11 cellular contexts compared by ENCODE assay signal in genomic region chr13:98411617-98412310, GRCh38.
DNase-seq lines count a peak whose midpoint lies in the region; ATAC-seq, FAIRE-seq and TF ChIP-seq lines count a peak whose summit lies in the region.
"Had no signal": no experiment of that assay in that cellular context is flagged by ENCODE, and none has a peak within 500 bp of the region (broad histone marks: within the 10 kb centered on the region; RNA-seq: fewer than 3 reads in every experiment).

No MANE protein-coding gene starts in this region.

- peak overlapping the region; percentile 64 for H3K27ac Mint-ChIP-seq in activated naive CD4-positive, alpha-beta T cell treated with anti-CD3 and anti-CD28 coated beads, Interleukin-2, amount 50 U/mL, for 24 hours
- no peak overlapping the region for H3K27ac Mint-ChIP-seq in activated T-helper 1 cell treated with anti-CD3 and anti-CD28 coated beads, Interleukin-12 subunit alpha, Interleukin-12 subunit beta, Interleukin-2, Interleukin-4 antibody, amounts not matched to agents 30 ng/mL and 10 ng/mL and 1 ng/mL, durations not matched to agents 14 hours and 24 hours and 36 hours
- H3K27ac Mint-ChIP-seq: effector memory CD8-positive, alpha-beta T cell had no signal

- intact Hi-C loops in activated T-helper 1 cell treated with anti-CD3 and anti-CD28 coated beads, Interleukin-12 subunit alpha, Interleukin-12 subunit beta, Interleukin-2, Interleukin-4 antibody, amounts not matched to agents 30 ng/mL and 10 ng/mL and 1 ng/mL, durations not matched to agents 14 hours and 24 hours and 36 hours (cut with micrococcal nuclease) = no loop called here
- intact Hi-C loops in thyroid gland (cut with DNase I) = no loop called here

- DNase-seq in activated naive CD4-positive, alpha-beta T cell treated with anti-CD3 and anti-CD28 coated beads, Interleukin-2, amount 50 U/mL, for 16 hours = no peak
- DNase-seq in activated T-helper 1 cell treated with anti-CD3 and anti-CD28 coated beads, Interleukin-12 subunit alpha, Interleukin-12 subunit beta, Interleukin-2, Interleukin-4 antibody, amounts not matched to agents 30 ng/mL and 10 ng/mL and 1 ng/mL, durations not matched to agents 14 hours and 24 hours and 36 hours (ENCODE audit: low spot score) = no peak
- peak; percentile 33 for DNase-seq in left kidney (ENCODE audit: low read depth, low spot score)
- peak; percentile 30 to 33 for DNase-seq in thyroid gland
- DNase-seq in NCI-H524 (lab: John Stamatoyannopoulos, UW) = no peak
- DNase-seq in GM12891 (ENCODE audit: insufficient read length, low spot score) = no peak
- DNase-seq: effector memory CD8-positive, alpha-beta T cell had no signal

- H3K9me3 Mint-ChIP-seq in activated naive CD4-positive, alpha-beta T cell treated with anti-CD3 and anti-CD28 coated beads, Interleukin-2, amount 50 U/mL, for 24 hours = peaks cover under 1% of the 10 kb centered on the region
- H3K9me3 Mint-ChIP-seq in activated T-helper 1 cell treated with anti-CD3 and anti-CD28 coated beads, Interleukin-12 subunit alpha, Interleukin-12 subunit beta, Interleukin-2, Interleukin-4 antibody, amounts not matched to agents 30 ng/mL and 10 ng/mL and 1 ng/mL, durations not matched to agents 14 hours and 24 hours and 36 hours = no peaks in the 10 kb centered on the region

- no peak for FAIRE-seq in GM12891 (lab: Jason Lieb, UNC)
- FAIRE-seq: K562 had no signal

- H3K9me3 ChIP-seq in thyroid gland = no peaks in the 10 kb centered on the region

- H3K27ac ChIP-seq in thyroid gland = peak overlapping the region in 2 of 3 donors; percentile 10 to 12
- H3K27ac ChIP-seq: C4-2B had no signal

- H3K36me3 Mint-ChIP-seq in activated naive CD4-positive, alpha-beta T cell treated with anti-CD3 and anti-CD28 coated beads, Interleukin-2, amount 50 U/mL, for 24 hours = no peaks in the 10 kb centered on the region
- H3K36me3 Mint-ChIP-seq in activated T-helper 1 cell treated with anti-CD3 and anti-CD28 coated beads, Interleukin-12 subunit alpha, Interleukin-12 subunit beta, Interleukin-2, Interleukin-4 antibody, amounts not matched to agents 30 ng/mL and 10 ng/mL and 1 ng/mL, durations not matched to agents 14 hours and 24 hours and 36 hours (ENCODE audit: low read depth) = no peaks in the 10 kb centered on the region

- no peak overlapping the region for H3K4me3 ChIP-seq in thyroid gland (replicated peaks in 1 of 3)
- H3K4me3 ChIP-seq: K562 had no signal

- whole genome bisulfite sequencing in thyroid gland, 2 donors = 54 to 57% methylated on average over 17 of the region's 17 CpGs

- no peaks in the 10 kb centered on the region for H3K36me3 ChIP-seq in thyroid gland

- peaks cover 16% of the 10 kb centered on the region for H3K4me1 Mint-ChIP-seq in activated naive CD4-positive, alpha-beta T cell treated with anti-CD3 and anti-CD28 coated beads, Interleukin-2, amount 50 U/mL, for 24 hours
- peaks cover 12% of the 10 kb centered on the region for H3K4me1 Mint-ChIP-seq in activated T-helper 1 cell treated with anti-CD3 and anti-CD28 coated beads, Interleukin-12 subunit alpha, Interleukin-12 subunit beta, Interleukin-2, Interleukin-4 antibody, amounts not matched to agents 30 ng/mL and 10 ng/mL and 1 ng/mL, durations not matched to agents 14 hours and 24 hours and 36 hours (ENCODE audit: low read depth)

- H3K4me3 Mint-ChIP-seq in activated naive CD4-positive, alpha-beta T cell treated with anti-CD3 and anti-CD28 coated beads, Interleukin-2, amount 50 U/mL, for 24 hours = peak overlapping the region; percentile 85
- peak overlapping the region; percentile 57 for H3K4me3 Mint-ChIP-seq in activated T-helper 1 cell treated with anti-CD3 and anti-CD28 coated beads, Interleukin-12 subunit alpha, Interleukin-12 subunit beta, Interleukin-2, Interleukin-4 antibody, amounts not matched to agents 30 ng/mL and 10 ng/mL and 1 ng/mL, durations not matched to agents 14 hours and 24 hours and 36 hours

- TF ChIP-seq POLR2A in thyroid gland (IDR thresholded peaks at IDR 0.05) = peak in 1 of 2 donors; percentile 26
- no peak for TF ChIP-seq POLR2A in GM12891 (IDR thresholded peaks at IDR 0.05; ENCODE audit: low read depth, low read length)

- no peaks in the 10 kb centered on the region for H3K27me3 ChIP-seq in thyroid gland

- no peak for TF ChIP-seq CTCF in thyroid gland (IDR thresholded peaks at IDR 0.05)

- no peaks in the 10 kb centered on the region for H3K27me3 Mint-ChIP-seq in activated naive CD4-positive, alpha-beta T cell treated with anti-CD3 and anti-CD28 coated beads, Interleukin-2, amount 50 U/mL, for 24 hours
- peaks cover 7% of the 10 kb centered on the region for H3K27me3 Mint-ChIP-seq in activated T-helper 1 cell treated with anti-CD3 and anti-CD28 coated beads, Interleukin-12 subunit alpha, Interleukin-12 subunit beta, Interleukin-2, Interleukin-4 antibody, amounts not matched to agents 30 ng/mL and 10 ng/mL and 1 ng/mL, durations not matched to agents 14 hours and 24 hours and 36 hours (ENCODE audit: insufficient read depth)

- H3K4me1 ChIP-seq in thyroid gland = peaks cover 35 to 39% of the 10 kb centered on the region in 2 donors

- ATAC-seq in HG03565 (IDR thresholded peaks at IDR 0.05; ENCODE audit: unreplicated experiment) = no peak
- ATAC-seq: effector memory CD8-positive, alpha-beta T cell; K562 had no signal

TF ChIP-seq in GM12891, 5 proteins besides CTCF, POLR2A, EP300 and RAD21:
- TF ChIP-seq PAX5 (IDR thresholded peaks at IDR 0.05; ENCODE audit: insufficient read depth, low read length, severe bottlenecking) (no peak), POLR2AphosphoS5 (IDR thresholded peaks at IDR 0.05; ENCODE audit: low read depth, low read length) (no peak), POU2F2 (IDR thresholded peaks at IDR 0.05; ENCODE audit: low read depth, low read length) (no peak), TAF1 (IDR thresholded peaks at IDR 0.05; ENCODE audit: low read depth, low read length) (no peak), SPI1 (IDR thresholded peaks at IDR 0.05; ENCODE audit: low read depth, low read length) (no peak)
TF ChIP-seq in GM12891: peak in this region for 0.

Comparison
In these comparisons a context has a peak if more than half of its experiments do, and no peak if none do; other contexts are left out.
1. DNase-seq: peak in left kidney (single experiment) and thyroid gland (2 of 2); none in activated naive CD4-positive, alpha-beta T cell treated with anti-CD3 and anti-CD28 coated beads, Interleukin-2, amount 50 U/mL, for 16 hours (single experiment), activated T-helper 1 cell treated with anti-CD3 and anti-CD28 coated beads, Interleukin-12 subunit alpha, Interleukin-12 subunit beta, Interleukin-2, Interleukin-4 antibody, amounts not matched to agents 30 ng/mL and 10 ng/mL and 1 ng/mL, durations not matched to agents 14 hours and 24 hours and 36 hours (single experiment), NCI-H524 (0 of 2) and GM12891 (single experiment).